ENCODE assay signal across 19 cellular contexts in genomic region chr1:164510435-164510834, GRCh38. TPM values are rescaled to one million over a fixed set of nuclear protein-coding genes. Genes with fewer than 3 reads are reported as not detected.
DNase-seq lines count a peak whose midpoint lies in the region; TF ChIP-seq lines count a peak whose summit lies in the region.
"Had no signal": no experiment of that assay in that cellular context is flagged by ENCODE, and none has a peak within 500 bp of the region (broad histone marks: within the 10 kb centered on the region; RNA-seq: fewer than 3 reads in every experiment).

No MANE protein-coding gene starts in this region.

- TF ChIP-seq CTCF in endodermal cell (conservative IDR thresholded peaks at IDR 0.05) (peak; percentile 44), nephron progenitor cell (IDR thresholded peaks at IDR 0.05) (no peak), suprapubic skin (IDR thresholded peaks at IDR 0.05) (no peak)

- no peaks in the 10 kb centered on the region for H3K9me3 ChIP-seq in endodermal cell (ENCODE audit: control insufficient read depth, low read length)
- H3K9me3 ChIP-seq in suprapubic skin: no peaks in the 10 kb centered on the region
- H3K9me3 ChIP-seq: MG63, upper lobe of left lung had no signal

- no peak overlapping the region for H3K4me3 Mint-ChIP-seq in endodermal cell
- no peak overlapping the region for H3K4me3 Mint-ChIP-seq in nephron progenitor cell
- H3K4me3 Mint-ChIP-seq: activated naive CD8-positive, alpha-beta T cell treated with anti-CD3 and anti-CD28 coated beads, Interleukin-2, amount 50 U/mL, for 24 hours; stimulated activated naive B cell treated with anti-CD40 and anti-IgM and Interleukin-4, amounts not matched to agents 10 μg/mL and 1 μg/mL and 100 μg/mL, for 72 hours had no signal

- no peak for TF ChIP-seq POLR2A in suprapubic skin (IDR thresholded peaks at IDR 0.05)

- no peaks in the 10 kb centered on the region for H3K27me3 Mint-ChIP-seq in endodermal cell (ENCODE audit: insufficient read depth)
- peaks cover 2% of the 10 kb centered on the region for H3K27me3 Mint-ChIP-seq in nephron progenitor cell (ENCODE audit: low read depth, poor library complexity)
- H3K27me3 Mint-ChIP-seq: activated naive CD8-positive, alpha-beta T cell treated with anti-CD3 and anti-CD28 coated beads, Interleukin-2, amount 50 U/mL, for 24 hours; stimulated activated naive B cell treated with anti-CD40 and anti-IgM and Interleukin-4, amounts not matched to agents 10 μg/mL and 1 μg/mL and 100 μg/mL, for 72 hours had no signal

- H3K9me3 Mint-ChIP-seq in endodermal cell (no peaks in the 10 kb centered on the region), nephron progenitor cell (no peaks in the 10 kb centered on the region)

- peaks cover 10% of the 10 kb centered on the region for H3K4me1 ChIP-seq in endodermal cell (ENCODE audit: control insufficient read depth, insufficient read depth, low read length)
- no peaks in the 10 kb centered on the region for H3K4me1 ChIP-seq in suprapubic skin
- H3K4me1 ChIP-seq: upper lobe of left lung had no signal

- H3K27me3 ChIP-seq in endodermal cell (ENCODE audit: control insufficient read depth, insufficient read depth, low read length, poor library complexity, severe bottlenecking): no peaks in the 10 kb centered on the region
- H3K27me3 ChIP-seq in suprapubic skin: no peaks in the 10 kb centered on the region
- H3K27me3 ChIP-seq: MG63, upper lobe of left lung had no signal

- peaks cover 15% of the 10 kb centered on the region for H3K4me1 Mint-ChIP-seq in endodermal cell
- H3K4me1 Mint-ChIP-seq in nephron progenitor cell: peaks cover 21% of the 10 kb centered on the region
- H3K4me1 Mint-ChIP-seq: activated naive CD8-positive, alpha-beta T cell treated with anti-CD3 and anti-CD28 coated beads, Interleukin-2, amount 50 U/mL, for 24 hours; stimulated activated naive B cell treated with anti-CD40 and anti-IgM and Interleukin-4, amounts not matched to agents 10 μg/mL and 1 μg/mL and 100 μg/mL, for 72 hours had no signal

- H3K36me3 Mint-ChIP-seq in endodermal cell (ENCODE audit: low read depth) (no peaks in the 10 kb centered on the region), nephron progenitor cell (ENCODE audit: low read depth) (no peaks in the 10 kb centered on the region)
- H3K36me3 Mint-ChIP-seq: stimulated activated naive B cell treated with anti-CD40 and anti-IgM and Interleukin-4, amounts not matched to agents 10 μg/mL and 1 μg/mL and 100 μg/mL, for 72 hours had no signal

- no peak overlapping the region for H3K9ac ChIP-seq in endodermal cell (ENCODE audit: extremely low read depth, low read length, poor library complexity, severe bottlenecking)

- no peak overlapping the region for H3K4me3 ChIP-seq in endodermal cell (ENCODE audit: low read length)
- no peak overlapping the region for H3K4me3 ChIP-seq in suprapubic skin
- H3K4me3 ChIP-seq: MG63, upper lobe of left lung had no signal

- DNase-seq in DMS53 (lab: John Stamatoyannopoulos, UW) (peak; percentile 10), DMS53 treated with DMSO at 0.1 percent for 48 hours (lab: John Stamatoyannopoulos, UW; ENCODE audit: unreplicated experiment) (no peak), M059J (ENCODE audit: low read depth) (peak; percentile 42), endodermal cell (no peak), nephron progenitor cell (no peak), suprapubic skin (ENCODE audit: low spot score in 2 of 2) (no peak), NCI-H345 treated with DMSO at 0.1 percent for 48 hours (lab: John Stamatoyannopoulos, UW; ENCODE audit: unreplicated experiment) (no peak), ureter (ENCODE audit: low spot score) (no peak)
- DNase-seq: activated CD4-positive, alpha-beta T cell treated with anti-CD3 and anti-CD28 coated beads, Interleukin-2, amount 50 U/mL, for 1 hour; activated naive CD8-positive, alpha-beta T cell treated with anti-CD3 and anti-CD28 coated beads, Interleukin-2, amount 50 U/mL, for 24 hours; activated T-cell treated with anti-CD3 and anti-CD28 coated beads, Interleukin-2, amount 50 U/mL, for 48 hours; COR-L47; MG63; NCI-H2029 treated with DMSO at 0.1 percent for 48 hours; SIG-M5; stimulated activated naive B cell treated with anti-CD40 and anti-IgM and Interleukin-4, amounts not matched to agents 10 μg/mL and 1 μg/mL and 100 μg/mL, for 72 hours; T1000; upper lobe of left lung had no signal

- H3K27ac ChIP-seq in endodermal cell (ENCODE audit: low read depth, low read length) (no peak overlapping the region), suprapubic skin (no peak overlapping the region)
- H3K27ac ChIP-seq: 22Rv1, upper lobe of left lung had no signal

- WGBS in endodermal cell (ENCODE audit: insufficient coverage in 1 of 2, insufficient read length in 1 of 2), 2 experiments: 78 to 81% methylated on average over 1 of the region's 1 CpG
- WGBS in suprapubic skin: 95% methylated on average over 1 of the region's 1 CpG

- no peak for TF ChIP-seq EP300 in suprapubic skin (IDR thresholded peaks at IDR 0.05)

- H3K27ac Mint-ChIP-seq in endodermal cell (no peak overlapping the region), nephron progenitor cell (peak overlapping the region; percentile 16)
- H3K27ac Mint-ChIP-seq: activated naive CD8-positive, alpha-beta T cell treated with anti-CD3 and anti-CD28 coated beads, Interleukin-2, amount 50 U/mL, for 24 hours; stimulated activated naive B cell treated with anti-CD40 and anti-IgM and Interleukin-4, amounts not matched to agents 10 μg/mL and 1 μg/mL and 100 μg/mL, for 72 hours had no signal

- H3K36me3 ChIP-seq in endodermal cell (ENCODE audit: control insufficient read depth, insufficient read depth, low read length) (no peaks in the 10 kb centered on the region), suprapubic skin (no peaks in the 10 kb centered on the region)
- H3K36me3 ChIP-seq: MG63, upper lobe of left lung had no signal

RNA-seq across cellular contexts. Expression of gene PBX1, which starts 48.5 kb away (rescaled TPM):
- total RNA-seq in M059J (2014; rRNA removed; shearing (Covaris generic)): 20.1 and 20.2 TPM in 2 replicates
- total RNA-seq in endodermal cell (10 to 100 TPM; 59.9 to 79.2 TPM), suprapubic skin (10 to 100 TPM; 14.4 to 34.6 (median 22.0) TPM), ureter (169 TPM)
- 99.5 TPM for polyA plus RNA-seq in endodermal cell (2013, experiment 1 of 2)
- polyA plus RNA-seq in endodermal cell (2013, experiment 2 of 2): 96.0 TPM

Comparison
In these comparisons a context has a peak if more than half of its experiments do, and no peak if none do; other contexts are left out.
1. DNase-seq: peak in DMS53 (single experiment) and M059J (single experiment); none in DMS53 treated with DMSO at 0.1 percent for 48 hours (single experiment), endodermal cell (single experiment), nephron progenitor cell (single experiment), suprapubic skin (0 of 2), NCI-H345 treated with DMSO at 0.1 percent for 48 hours (single experiment) and ureter (single experiment).